Comparison of ENCODE assay signal across 1 cellular context in the genomic region with DNA sequence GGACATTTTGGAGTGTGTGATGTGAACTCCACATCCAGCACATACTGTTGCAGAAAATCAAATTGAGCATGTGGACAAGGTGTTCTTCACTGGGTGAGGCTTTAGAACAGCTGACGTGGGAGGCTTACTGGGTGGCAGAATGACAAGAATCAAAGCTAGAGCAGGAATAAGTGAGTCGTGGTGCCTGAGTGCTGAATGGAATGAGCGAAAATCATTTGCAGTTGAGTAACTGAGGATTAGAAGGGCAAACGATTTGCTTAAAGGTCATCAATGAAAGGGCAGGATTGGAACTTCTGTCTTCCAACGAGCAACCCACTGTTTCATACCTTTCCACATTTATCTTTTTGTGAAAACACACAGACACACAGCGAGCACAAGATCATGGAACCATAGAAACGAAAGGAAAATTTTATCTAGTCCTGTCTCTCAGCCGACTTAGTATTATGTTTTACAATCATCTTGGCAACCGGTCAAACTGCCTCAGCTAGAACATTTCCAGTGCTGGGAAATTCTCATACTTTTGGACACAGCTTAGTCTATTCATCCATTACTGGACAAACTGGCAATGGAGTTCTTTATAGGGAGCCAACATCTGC.
TF ChIP-seq lines count a peak whose summit lies in the region.

No MANE protein-coding gene starts in this region.

TF ChIP-seq in HCT116, 20 proteins besides CTCF, POLR2A, EP300 and RAD21:
- no peak for TF ChIP-seq EZH2 (IDR thresholded peaks at IDR 0.05)
- no peak for TF ChIP-seq TCF7L2 (IDR thresholded peaks at IDR 0.05; ENCODE audit: borderline replicate concordance, extremely low read depth, insufficient read depth, insufficient read length)
- no peak for TF ChIP-seq CBX3 (IDR thresholded peaks at IDR 0.05; ENCODE audit: low read depth)
- TF ChIP-seq POLR2AphosphoS5 (IDR thresholded peaks at IDR 0.05; ENCODE audit: low read depth, low read length) = no peak
